ENCODE assay signal across 9 cellular contexts in the genomic region with DNA sequence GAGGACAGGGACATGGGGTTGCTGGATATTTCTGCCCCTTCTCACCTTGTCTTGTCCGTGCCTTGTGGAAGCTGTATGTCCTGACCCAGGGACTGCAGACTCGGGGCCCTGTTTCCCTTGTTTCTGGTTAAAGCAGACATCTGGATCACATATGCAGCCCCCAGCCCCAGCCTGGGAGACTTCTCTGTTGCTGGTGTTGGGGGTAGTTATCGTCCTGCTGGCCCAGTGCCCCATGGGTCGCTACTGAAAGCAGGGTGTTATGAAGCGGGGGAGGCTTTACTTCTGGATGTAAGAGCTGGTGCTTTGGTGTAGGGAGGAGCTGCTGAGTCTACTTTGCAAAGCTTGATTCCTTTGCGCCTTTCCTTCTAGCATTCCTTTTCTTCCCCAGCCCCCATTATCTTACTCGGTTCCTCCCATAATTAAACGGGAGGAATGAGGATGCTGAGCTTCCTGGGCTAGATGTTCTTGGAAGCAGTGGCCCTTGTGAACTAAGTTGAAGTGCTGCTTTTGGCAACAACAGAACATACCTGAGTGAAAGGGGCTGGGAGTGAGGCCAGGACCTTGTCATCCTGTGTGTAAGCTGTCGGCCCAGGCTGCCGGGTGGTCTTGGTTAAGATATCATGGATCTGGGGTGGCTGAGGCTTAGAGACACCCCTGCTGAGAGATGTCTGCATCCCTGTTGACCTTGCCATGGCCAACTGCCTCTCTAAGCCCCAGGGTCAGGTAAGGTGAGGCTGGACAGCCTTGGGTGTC. TPM values are rescaled to one million over a fixed set of nuclear protein-coding genes. Genes with fewer than 3 reads are reported as not detected.
DNase-seq lines count a peak whose midpoint lies in the region; ATAC-seq and TF ChIP-seq lines count a peak whose summit lies in the region.
"Had no signal": no experiment of that assay in that cellular context is flagged by ENCODE, and none has a peak within 500 bp of the region (broad histone marks: within the 10 kb centered on the region; RNA-seq: fewer than 3 reads in every experiment).

No MANE protein-coding gene starts in this region.

- H3K79me2 ChIP-seq in H9 (ENCODE audit: insufficient read depth, low read length) (peaks cover 7% of the 10 kb centered on the region; the same call in 1 of the 2 replicates), fibroblast of lung (ENCODE audit: control insufficient read depth, insufficient read depth, low read length) (peaks cover 10% of the 10 kb centered on the region)

- CTCF ChIA-PET in T-cell (lab: Charles Lee), result interaction anchor here (0.6 to 1.8 kb wide), 11 partner anchors 13 to 161 kb away, joined by 3 to 9 read pairs (median 4); no protein-coding TSS in a partner anchor

- no peak overlapping the region for H4K5ac ChIP-seq in H9 (ENCODE audit: insufficient read length, low read depth, low read length)

- H3K14ac ChIP-seq in H9 (ENCODE audit: insufficient read depth, low read length), result no peak overlapping the region

- H2BK12ac ChIP-seq in H9 (ENCODE audit: insufficient read length, low read depth, low read length), result no peak overlapping the region

- intact Hi-C loops in gastrocnemius medialis (cut with DNase I; ENCODE audit: low total_unique reads), result loop anchor here (1.0 to 10.0 kb wide), 2 partner anchors 14 to 163 kb away; partner anchors contain the start of gene STAMBP

- H3K4me3 ChIP-seq in fibroblast of lung (replicated peaks in 1 of 4; ENCODE audit: control extremely low read depth in 1 of 4, insufficient read depth in 1 of 4, low read depth in 3 of 4, low read length in 4 of 4) (peak overlapping the region in 2 of 4 experiments; percentile 35 to 40), retinal pigment epithelial cell (ENCODE audit: low read length) (peak overlapping the region; percentile 38), gastrocnemius medialis (peak overlapping the region in 1 of 4 donors; percentile 19)

- H4K8ac ChIP-seq in H9 (replicated peaks; ENCODE audit: insufficient read length, low read depth, low read length), result no peak overlapping the region

- no peak overlapping the region for H3K4me2 ChIP-seq in H9 (ENCODE audit: insufficient read depth, insufficient read length, low read length)
- peak overlapping the region; percentile 44 for H3K4me2 ChIP-seq in fibroblast of lung (ENCODE audit: extremely low read depth, insufficient read depth, low read length)

- H3K9me3 ChIP-seq in H9 (ENCODE audit: control insufficient read depth, low read depth, low read length), result no peaks in the 10 kb centered on the region
- H3K9me3 ChIP-seq in fibroblast of lung (ENCODE audit: control insufficient read depth, insufficient read depth, low read depth, low read length), result no peaks in the 10 kb centered on the region
- H3K9me3 ChIP-seq in gastrocnemius medialis, result no peaks in the 10 kb centered on the region

- H3K4me1 ChIP-seq in H9 (ENCODE audit: insufficient read depth, low read length) (peaks cover 21% of the 10 kb centered on the region; the same call in 1 of the 2 replicates), fibroblast of lung (ENCODE audit: control insufficient read depth, extremely low read depth, insufficient read depth, low read length) (peaks cover 8% of the 10 kb centered on the region), gastrocnemius medialis (peaks cover 25 to 39% of the 10 kb centered on the region in 2 donors)

- no peak overlapping the region for H3T11ph ChIP-seq in H9 (ENCODE audit: low read length)

- no peak for TF ChIP-seq POLR2A in gastrocnemius medialis (IDR thresholded peaks at IDR 0.05)

- no peak overlapping the region for H3K18ac ChIP-seq in H9 (ENCODE audit: insufficient read length, low read depth, low read length)

- no CpG with 5 or more reads among the region's 10 CpGs for WGBS in H9 (ENCODE audit: extremely low coverage, insufficient read length, low lambda C conversion rate)

- H3K36me3 Mint-ChIP-seq in H9 (ENCODE audit: insufficient read depth in 1 of 3, low read depth in 3 of 3) (peaks cover 20 to 47% (median 24%) of the 10 kb centered on the region in 3 experiments), T-cell (peaks cover 29% of the 10 kb centered on the region)

- H3K79me1 ChIP-seq in H9 (ENCODE audit: insufficient read depth, low read depth, low read length, poor library complexity, severe bottlenecking), result peaks cover 4% of the 10 kb centered on the region

- H3K27ac Mint-ChIP-seq in H9, result no peak overlapping the region; a peak in 1 of 7 replicates
- H3K27ac Mint-ChIP-seq in T-cell, result peak overlapping the region; percentile 76 to 92

- H4K91ac ChIP-seq in H9 (ENCODE audit: insufficient read length, low read depth, low read length), result no peak overlapping the region

- H2AFZ ChIP-seq in H9 (ENCODE audit: low read length), result no peak overlapping the region
- no peak overlapping the region for H2AFZ ChIP-seq in fibroblast of lung (ENCODE audit: low read length)

- H3K4me1 Mint-ChIP-seq in H9, result peaks cover 45 to 46% of the 10 kb centered on the region in 2 experiments
- H3K4me1 Mint-ChIP-seq in T-cell, result peaks cover 69 to 77% (median 75%) of the 10 kb centered on the region in 3 donors

- H3K27ac ChIP-seq in H9 (ENCODE audit: insufficient read length, low read depth, low read length), result no peak overlapping the region
- H3K27ac ChIP-seq in fibroblast of lung (ENCODE audit: insufficient read depth, low read length), result no peak overlapping the region
- H3K27ac ChIP-seq in gastrocnemius medialis, result no peak overlapping the region

- H3K27me3 Mint-ChIP-seq in H9 (ENCODE audit: low read depth) (peaks cover 18% of the 10 kb centered on the region), T-cell (no peaks in the 10 kb centered on the region)

- POLR2A ChIA-PET in T-cell (lab: Charles Lee), result interaction anchor here (0.5 to 0.6 kb wide), 4 partner anchors 56 to 191 kb away, joined by 3 to 9 read pairs (median 6); no protein-coding TSS in a partner anchor

- ATAC-seq in T-cell (replicated peaks in 1 of 4) (no peak), gastrocnemius medialis (no peak), HG02970 (IDR thresholded peaks at IDR 0.05; ENCODE audit: low FRiP score, unreplicated experiment) (no peak)

- no peak for TF ChIP-seq CTCF in H9 (conservative IDR thresholded peaks at IDR 0.05)
- TF ChIP-seq CTCF in fibroblast of lung (conservative IDR thresholded peaks at IDR 0.05 in 1 of 2, IDR thresholded peaks at IDR 0.05 in 1 of 2; ENCODE audit: low read depth in 1 of 2, low read length in 2 of 2), result no peak
- TF ChIP-seq CTCF in retinal pigment epithelial cell (conservative IDR thresholded peaks at IDR 0.05; ENCODE audit: low read depth, low read length), result no peak
- no peak for TF ChIP-seq CTCF in gastrocnemius medialis (IDR thresholded peaks at IDR 0.05 in 4 of 5, conservative IDR thresholded peaks at IDR 0.05 in 1 of 5)

- H3K9me3 Mint-ChIP-seq in H9 (no peaks in the 10 kb centered on the region), T-cell (peaks cover 3 to 4% (median 3%) of the 10 kb centered on the region in 3 donors)

- H2AK5ac ChIP-seq in H9 (ENCODE audit: insufficient read length, low read length), result no peak overlapping the region

- no peaks in the 10 kb centered on the region for H3K27me3 ChIP-seq in H9 (ENCODE audit: insufficient read depth, low read length)
- H3K27me3 ChIP-seq in fibroblast of lung (ENCODE audit: control insufficient read depth, insufficient read depth, low read length), result no peaks in the 10 kb centered on the region
- no peaks in the 10 kb centered on the region for H3K27me3 ChIP-seq in gastrocnemius medialis

- H4K20me1 ChIP-seq in H9 (ENCODE audit: control insufficient read depth, insufficient read depth, insufficient read length) (peaks cover 2% of the 10 kb centered on the region), fibroblast of lung (ENCODE audit: control insufficient read depth, extremely low read depth, insufficient read depth, low read length) (no peaks in the 10 kb centered on the region)

- H3K4ac ChIP-seq in H9 (ENCODE audit: low read depth, low read length), result no peak overlapping the region

- DNase-seq in H9 (no peak), T-cell (no peak), fibroblast of lung (ENCODE audit: low read depth in 2 of 2) (peak in 1 of 2 donors; percentile 55), retinal pigment epithelial cell (ENCODE audit: low read depth) (no peak), activated gamma-delta T cell (lab: John Stamatoyannopoulos, UW) (no peak), gastrocnemius medialis (no peak), iPS-NIHi11 (ENCODE audit: low spot score) (no peak)
- DNase-seq: NCI-H69 had no signal

- H2BK15ac ChIP-seq in H9 (ENCODE audit: low read depth, low read length), result no peak overlapping the region

- peaks cover 15% of the 10 kb centered on the region for H3K23me2 ChIP-seq in H9 (ENCODE audit: insufficient read length, low read depth, low read length, poor library complexity, severe bottlenecking)

- H2BK120ac ChIP-seq in H9 (ENCODE audit: low read depth, low read length, poor library complexity, severe bottlenecking), result no peak overlapping the region

- no peak overlapping the region for H3K56ac ChIP-seq in H9 (ENCODE audit: insufficient read length, low read depth, low read length)

- H3K9ac ChIP-seq in H9 (ENCODE audit: extremely low read depth, insufficient read length, low read length) (no peak overlapping the region), fibroblast of lung (ENCODE audit: insufficient read depth, low read length) (no peak overlapping the region)

- no peak overlapping the region for H3K23ac ChIP-seq in H9 (ENCODE audit: insufficient read length, low read depth, low read length)

- peak overlapping the region; percentile 38 to 71; a peak in 4 of 5 replicates for H3K4me3 Mint-ChIP-seq in H9
- peak overlapping the region; percentile 83 to 88 (median 84) for H3K4me3 Mint-ChIP-seq in T-cell

- no peak overlapping the region for H2BK5ac ChIP-seq in H9 (ENCODE audit: insufficient read length, low read length)

- no peak overlapping the region for H2BK20ac ChIP-seq in H9 (ENCODE audit: low read depth, low read length, poor library complexity, severe bottlenecking)

- in situ Hi-C loops in gastrocnemius medialis (cut with MboI; ENCODE audit: low sequenced_read_pairs in 4 of 4), result no loop called here

- no peaks in the 10 kb centered on the region for H3K36me3 ChIP-seq in fibroblast of lung (ENCODE audit: control insufficient read depth, insufficient read depth, low read length)
- no peaks in the 10 kb centered on the region for H3K36me3 ChIP-seq in gastrocnemius medialis

RNA-seq across cellular contexts. Expression of gene TET3, which starts 3.4 kb away (rescaled TPM):
- total RNA-seq in H9 (2021), result 21.8 and 24.7 TPM in 2 replicates
- 10 to 100 TPM; 22.5 to 32.2 (median 26.8) TPM for total RNA-seq in T-cell
- total RNA-seq in fibroblast of lung, result 2.6 and 3.1 TPM in 2 replicates
- polyA plus RNA-seq in fibroblast of lung, result 1.6 and 2.1 TPM in 2 replicates
- polyA plus RNA-seq in fibroblast of lung (2012), result 1.4 and 2.4 TPM in 2 replicates
- 8.2 and 10.6 TPM in 2 replicates for polyA minus RNA-seq in fibroblast of lung (ENCODE audit: low replicate concordance)
- 1 to 10 TPM; 2.1 to 3.3 (median 2.9) TPM for total RNA-seq in gastrocnemius medialis

Comparison
In these comparisons a context has a peak if more than half of its experiments do, and no peak if none do; other contexts are left out.
1. H3K27ac Mint-ChIP-seq: peak in T-cell (2 of 2); none in H9 (0 of 3).